Comparison of ENCODE assay signal across 7 cellular contexts in genomic region chr7:143305423-143306070, GRCh38. TPM values are rescaled to one million over a fixed set of nuclear protein-coding genes. Genes with fewer than 3 reads are reported as not detected.
DNase-seq lines count a peak whose midpoint lies in the region; ATAC-seq and TF ChIP-seq lines count a peak whose summit lies in the region.

No MANE protein-coding gene starts in this region.

- ATAC-seq in naive B cell (ENCODE audit: low read depth in 2 of 2): peak in 1 of 2 donors; percentile 60

- H3K27me3 Mint-ChIP-seq in endodermal cell (ENCODE audit: insufficient read depth) (no peaks in the 10 kb centered on the region), naive B cell (no peaks in the 10 kb centered on the region)

- H3K36me3 Mint-ChIP-seq in endodermal cell (ENCODE audit: low read depth) (peaks cover 84% of the 10 kb centered on the region), naive B cell (peaks cover 33 to 60% of the 10 kb centered on the region in 2 donors)

- H3K4me3 Mint-ChIP-seq in endodermal cell: no peak overlapping the region
- H3K4me3 Mint-ChIP-seq in naive B cell: no peak overlapping the region

- H3K4me1 Mint-ChIP-seq in endodermal cell: no peaks in the 10 kb centered on the region
- H3K4me1 Mint-ChIP-seq in naive B cell: peaks cover 12 to 29% (median 24%) of the 10 kb centered on the region in 3 donors

- in situ Hi-C loops in GM13977 (cut with MboI; ENCODE audit: low pct_unique_long_range_greater_than_20kb, low sequenced_read_pairs, unreplicated experiment): loop anchor here (10.0 kb wide), 1 partner anchor 51 kb away; no protein-coding TSS in a partner anchor

- DNase-seq in GM13977 (ENCODE audit: low spot score) (peak; percentile 40), NCI-H460 (ENCODE audit: extremely low read depth, low read depth) (peak; percentile 60), endodermal cell (peak; percentile 92), naive B cell (peak; percentile 27), hepatic stellate cell (ENCODE audit: low spot score) (no peak)
- peak; percentile 28 for DNase-seq in activated CD8-positive, alpha-beta memory T cell treated with anti-CD3 and anti-CD28 coated beads, Interleukin-2, amount 50 U/mL, for 24 hours (ENCODE audit: extremely low read depth)
- peak; percentile 58 for DNase-seq in stimulated activated naive CD4-positive, alpha-beta T cell treated with Interleukin-2 at 50 U/mL for 16 hours (lab: John Stamatoyannopoulos, UW)

- H3K9me3 ChIP-seq in endodermal cell (ENCODE audit: control insufficient read depth, low read length): no peaks in the 10 kb centered on the region

- H3K27me3 ChIP-seq in endodermal cell (ENCODE audit: control insufficient read depth, insufficient read depth, low read length, poor library complexity, severe bottlenecking): no peaks in the 10 kb centered on the region

- WGBS in endodermal cell (ENCODE audit: insufficient coverage in 1 of 2, insufficient read length in 1 of 2), 2 experiments: 86 to 87% methylated on average over 9 to 10 of the region's 10 CpGs

- no peak overlapping the region for H3K27ac ChIP-seq in endodermal cell (ENCODE audit: low read depth, low read length)

- no peak overlapping the region for H3K4me3 ChIP-seq in endodermal cell (ENCODE audit: low read length)

- H3K9me3 Mint-ChIP-seq in endodermal cell (no peaks in the 10 kb centered on the region), naive B cell (no peaks in the 10 kb centered on the region)

- peaks cover 84% of the 10 kb centered on the region for H3K36me3 ChIP-seq in endodermal cell (ENCODE audit: control insufficient read depth, insufficient read depth, low read length)

- peak; percentile 56 for TF ChIP-seq CTCF in GM13977 (IDR thresholded peaks at IDR 0.05; ENCODE audit: extremely low read depth, insufficient read depth, missing control alignments)
- peak; percentile 88 for TF ChIP-seq CTCF in endodermal cell (conservative IDR thresholded peaks at IDR 0.05)

- no peaks in the 10 kb centered on the region for H3K4me1 ChIP-seq in endodermal cell (ENCODE audit: control insufficient read depth, insufficient read depth, low read length)

- H3K9ac ChIP-seq in endodermal cell (ENCODE audit: extremely low read depth, low read length, poor library complexity, severe bottlenecking): no peak overlapping the region

- no peak overlapping the region for H3K27ac Mint-ChIP-seq in endodermal cell
- H3K27ac Mint-ChIP-seq in naive B cell: peak overlapping the region in 4 of 6 donors; percentile 0 to 75 (median 30)

RNA-seq across cellular contexts. Expression of gene CLCN1, which starts 10.4 kb away (rescaled TPM):
- total RNA-seq in NCI-H460 (2014; rRNA removed; shearing (Covaris generic)): 0.07 TPM in 1 of 2 replicates, not detected in the other
- not detected in 2 replicates for polyA plus RNA-seq in NCI-H460 (2014; cell fraction: nucleus; rRNA removed)
- total RNA-seq in endodermal cell: under 1 TPM in 1 of 2 donors, not detected in 1; 0.53 TPM
- polyA plus RNA-seq in endodermal cell (2013, experiment 1 of 2): not detected
- 0.08 TPM for polyA plus RNA-seq in endodermal cell (2013, experiment 2 of 2)
- polyA plus RNA-seq in naive B cell (ENCODE audit: low read depth in 6 of 6): not detected

RNA-seq across cellular contexts. Expression of gene CASP2, which starts 17.4 kb away (rescaled TPM):
- total RNA-seq in NCI-H460 (2014; rRNA removed; shearing (Covaris generic)): 12.7 and 16.6 TPM in 2 replicates
- polyA plus RNA-seq in NCI-H460 (2014; cell fraction: nucleus; rRNA removed): 13.1 and 25.8 TPM in 2 replicates
- 10 to 100 TPM; 47.9 to 48.3 TPM for total RNA-seq in endodermal cell
- 31.1 TPM for polyA plus RNA-seq in endodermal cell (2013, experiment 1 of 2)
- 30.2 TPM for polyA plus RNA-seq in endodermal cell (2013, experiment 2 of 2)
- 10 to 100 TPM in 5 of 6 donors, 1 to 10 TPM in 1; 4.2 to 42.7 (median 23.9) TPM for polyA plus RNA-seq in naive B cell (ENCODE audit: low read depth in 6 of 6)

RNA-seq across cellular contexts. Expression of gene TMEM139, which starts 20.8 kb away (rescaled TPM):
- 4.0 and 7.3 TPM in 2 replicates for total RNA-seq in NCI-H460 (2014; rRNA removed; shearing (Covaris generic))
- 12.7 and 13.7 TPM in 2 replicates for polyA plus RNA-seq in NCI-H460 (2014; cell fraction: nucleus; rRNA removed)
- total RNA-seq in endodermal cell: 1 to 10 TPM; 1.6 to 2.3 TPM
- 1.00 TPM for polyA plus RNA-seq in endodermal cell (2013, experiment 1 of 2)
- polyA plus RNA-seq in endodermal cell (2013, experiment 2 of 2): 0.99 TPM
- under 1 TPM in 2 of 6 donors, not detected in 4; 0.32 TPM for polyA plus RNA-seq in naive B cell (ENCODE audit: low read depth in 6 of 6)

RNA-seq across cellular contexts. Expression of gene GSTK1, which starts 42.3 kb away (rescaled TPM):
- total RNA-seq in NCI-H460 (2014; rRNA removed; shearing (Covaris generic)): 117 and 122 TPM in 2 replicates
- 209 and 220 TPM in 2 replicates for polyA plus RNA-seq in NCI-H460 (2014; cell fraction: nucleus; rRNA removed)
- 10 to 100 TPM; 61.1 to 75.0 TPM for total RNA-seq in endodermal cell
- polyA plus RNA-seq in endodermal cell (2013, experiment 1 of 2): 69.1 TPM
- polyA plus RNA-seq in endodermal cell (2013, experiment 2 of 2): 62.2 TPM
- polyA plus RNA-seq in naive B cell (ENCODE audit: low read depth in 6 of 6): 100 to 1,000 TPM; 180 to 225 (median 204) TPM

RNA-seq across cellular contexts. Expression of gene FAM131B, which starts 57.0 kb away (rescaled TPM):
- 0.06 and 0.10 TPM in 2 replicates for total RNA-seq in NCI-H460 (2014; rRNA removed; shearing (Covaris generic))
- polyA plus RNA-seq in NCI-H460 (2014; cell fraction: nucleus; rRNA removed): not detected in 2 replicates
- 1 to 10 TPM; 1.9 to 3.6 TPM for total RNA-seq in endodermal cell
- polyA plus RNA-seq in endodermal cell (2013, experiment 1 of 2): 26.5 TPM
- 21.7 TPM for polyA plus RNA-seq in endodermal cell (2013, experiment 2 of 2)
- polyA plus RNA-seq in naive B cell (ENCODE audit: low read depth in 6 of 6): not detected
